ENCODE assay signal across 15 cellular contexts in the genomic region with DNA sequence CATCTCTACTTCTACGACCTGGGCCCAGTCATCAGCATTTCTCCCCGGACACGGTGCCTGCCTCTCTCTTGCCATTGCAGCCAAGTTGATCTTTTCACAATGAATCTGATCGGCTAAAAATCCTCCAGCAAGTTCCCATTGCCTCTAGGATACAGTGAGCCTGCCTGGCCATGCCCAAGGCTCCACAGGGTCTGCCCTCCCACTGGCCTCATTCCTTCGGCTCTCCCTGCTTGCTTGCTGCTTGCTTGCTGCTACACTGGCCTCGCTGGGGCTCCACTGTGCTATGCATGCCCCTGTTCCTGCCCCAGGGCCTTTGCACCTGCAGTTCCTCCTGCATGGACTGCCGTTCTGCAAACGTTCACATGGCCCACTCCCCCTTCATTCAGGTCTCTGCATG. TPM values are rescaled to one million over a fixed set of nuclear protein-coding genes. Genes with fewer than 3 reads are reported as not detected.
A peak's percentile ranks its signal among the peaks of the same experiment; 100 is the strongest.
DNase-seq lines count a peak whose midpoint lies in the region; ATAC-seq and TF ChIP-seq lines count a peak whose summit lies in the region.
"Had no signal": no experiment of that assay in that cellular context is flagged by ENCODE, and none has a peak within 500 bp of the region (broad histone marks: within the 10 kb centered on the region; RNA-seq: fewer than 3 reads in every experiment).

No MANE protein-coding gene starts in this region.

- peak; percentile 28 for DNase-seq in Right ventricle myocardium superior
- no peak for DNase-seq in Right ventricle myocardium inferior (ENCODE audit: missing footprints)
- DNase-seq in activated naive CD8-positive, alpha-beta T cell treated with anti-CD3 and anti-CD28 coated beads for 36 hours = no peak
- no peak for DNase-seq in naive B cell
- peak; percentile 34 for DNase-seq in upper lobe of right lung
- DNase-seq in NK-92 (lab: John Stamatoyannopoulos, UW; ENCODE audit: unreplicated experiment) = no peak
- DNase-seq: amniotic stem cell; foreskin melanocyte; NCI-H1417 treated with DMSO at 0.1 percent for 48 hours; NCI-H748 treated with DMSO at 0.1 percent for 48 hours; stimulated activated naive B cell treated with anti-CD40 and anti-IgM and Interleukin-4, amounts not matched to agents 10 μg/mL and 1 μg/mL and 100 μg/mL, for 72 hours had no signal

- H3K36me3 Mint-ChIP-seq in activated naive CD8-positive, alpha-beta T cell treated with anti-CD3 and anti-CD28 coated beads for 36 hours = no peaks in the 10 kb centered on the region
- peaks cover 0 to 15% of the 10 kb centered on the region in 2 donors for H3K36me3 Mint-ChIP-seq in naive B cell

- no peak overlapping the region for H3K4me3 ChIP-seq in upper lobe of right lung
- H3K4me3 ChIP-seq: BLaER1 treated with 17β-estradiol and CSF1 and Interleukin-3, amounts not matched to agents 10 nM and 100 nM; pancreas had no signal

- H3K4me3 Mint-ChIP-seq in activated naive CD8-positive, alpha-beta T cell treated with anti-CD3 and anti-CD28 coated beads for 36 hours = peak overlapping the region; percentile 15
- H3K4me3 Mint-ChIP-seq in naive B cell = peak overlapping the region; percentile 10 to 93 (median 69)

- H3K27ac Mint-ChIP-seq in activated naive CD8-positive, alpha-beta T cell treated with anti-CD3 and anti-CD28 coated beads for 36 hours = peak overlapping the region; percentile 64
- peak overlapping the region in 3 of 6 donors; percentile 85 to 96 (median 88) for H3K27ac Mint-ChIP-seq in naive B cell
- H3K27ac Mint-ChIP-seq: stimulated activated naive B cell treated with anti-CD40 and anti-IgM and Interleukin-4, amounts not matched to agents 10 μg/mL and 1 μg/mL and 100 μg/mL, for 72 hours had no signal

- no peaks in the 10 kb centered on the region for H3K27me3 Mint-ChIP-seq in activated naive CD8-positive, alpha-beta T cell treated with anti-CD3 and anti-CD28 coated beads for 36 hours
- no peaks in the 10 kb centered on the region for H3K27me3 Mint-ChIP-seq in naive B cell
- H3K27me3 Mint-ChIP-seq: stimulated activated naive B cell treated with anti-CD40 and anti-IgM and Interleukin-4, amounts not matched to agents 10 μg/mL and 1 μg/mL and 100 μg/mL, for 72 hours had no signal

- H3K27ac ChIP-seq in upper lobe of right lung = no peak overlapping the region
- H3K27ac ChIP-seq: BLaER1 treated with 17β-estradiol and CSF1 and Interleukin-3, amounts not matched to agents 10 nM and 100 nM; pancreas had no signal

- H3K36me3 ChIP-seq in upper lobe of right lung = peaks cover 21% of the 10 kb centered on the region
- H3K36me3 ChIP-seq: pancreas had no signal

- TF ChIP-seq CTCF in upper lobe of right lung (IDR thresholded peaks at IDR 0.05) = no peak

- ATAC-seq in Right ventricle myocardium superior (ENCODE audit: poor library complexity) = no peak
- ATAC-seq in Right ventricle myocardium inferior = no peak
- ATAC-seq in naive B cell (ENCODE audit: low read depth in 2 of 2) = no peak
- no peak for ATAC-seq in upper lobe of right lung
- no peak for ATAC-seq in GM18498 (IDR thresholded peaks at IDR 0.05; ENCODE audit: unreplicated experiment)
- ATAC-seq in GM21528 (IDR thresholded peaks at IDR 0.05; ENCODE audit: low FRiP score, unreplicated experiment) = no peak
- ATAC-seq: pancreas; stimulated activated naive B cell treated with anti-CD40 and anti-IgM and Interleukin-4, amounts not matched to agents 10 μg/mL and 1 μg/mL and 100 μg/mL, for 72 hours had no signal

- H3K9me3 Mint-ChIP-seq in activated naive CD8-positive, alpha-beta T cell treated with anti-CD3 and anti-CD28 coated beads for 36 hours = no peaks in the 10 kb centered on the region
- H3K9me3 Mint-ChIP-seq in naive B cell = no peaks in the 10 kb centered on the region
- H3K9me3 Mint-ChIP-seq: stimulated activated naive B cell treated with anti-CD40 and anti-IgM and Interleukin-4, amounts not matched to agents 10 μg/mL and 1 μg/mL and 100 μg/mL, for 72 hours had no signal

- no peaks in the 10 kb centered on the region for H3K9me3 ChIP-seq in upper lobe of right lung
- H3K9me3 ChIP-seq: BLaER1 treated with 17β-estradiol and CSF1 and Interleukin-3, amounts not matched to agents 10 nM and 100 nM; pancreas had no signal

- intact Hi-C loops in Right ventricle myocardium superior (cut with DNase I) (loop anchor here (5.0 kb wide), 1 partner anchor 148 kb away; a partner anchor contains a TSS), Right ventricle myocardium inferior (cut with DNase I) (loop anchor here (5.0 kb wide), 2 partner anchors 82 to 148 kb away; a partner anchor contains a TSS), upper lobe of right lung (cut with DNase I) (no loop called here)

- H3K27me3 ChIP-seq in upper lobe of right lung = no peaks in the 10 kb centered on the region
- H3K27me3 ChIP-seq: BLaER1 treated with 17β-estradiol and CSF1 and Interleukin-3, amounts not matched to agents 10 nM and 100 nM; pancreas had no signal

- peaks cover 13% of the 10 kb centered on the region for H3K4me1 ChIP-seq in upper lobe of right lung

- H3K4me1 Mint-ChIP-seq in activated naive CD8-positive, alpha-beta T cell treated with anti-CD3 and anti-CD28 coated beads for 36 hours = peaks cover 19% of the 10 kb centered on the region
- H3K4me1 Mint-ChIP-seq in naive B cell = peaks cover 15 to 46% (median 39%) of the 10 kb centered on the region in 3 donors

RNA-seq across cellular contexts. Expression of a gene that starts 2.0 kb away (rescaled TPM):
- 33.0 TPM for total RNA-seq in Right ventricle myocardium superior
- total RNA-seq in Right ventricle myocardium inferior = 31.7 TPM
- total RNA-seq in activated naive CD8-positive, alpha-beta T cell treated with anti-CD3 and anti-CD28 coated beads for 36 hours = 1 to 10 TPM; 6.8 to 8.0 TPM
- 10 to 100 TPM; 57.4 to 88.4 (median 79.4) TPM for polyA plus RNA-seq in naive B cell (ENCODE audit: low read depth in 6 of 6)
- total RNA-seq in upper lobe of right lung = 47.5 TPM

RNA-seq across cellular contexts. Expression of a gene that starts 45.8 kb away (rescaled TPM):
- total RNA-seq in Right ventricle myocardium superior = 0.94 TPM
- total RNA-seq in Right ventricle myocardium inferior = 1.4 TPM
- total RNA-seq in activated naive CD8-positive, alpha-beta T cell treated with anti-CD3 and anti-CD28 coated beads for 36 hours = 1 to 10 TPM; 1.3 to 1.7 TPM
- polyA plus RNA-seq in naive B cell (ENCODE audit: low read depth in 6 of 6) = 1 to 10 TPM; 1.8 to 5.8 (median 2.8) TPM
- 3.7 TPM for total RNA-seq in upper lobe of right lung

Comparison
In these comparisons a context has a peak if more than half of its experiments do, and no peak if none do; other contexts are left out.
1. DNase-seq: peak in Right ventricle myocardium superior (single experiment) and upper lobe of right lung (single experiment); none in Right ventricle myocardium inferior (single experiment), activated naive CD8-positive, alpha-beta T cell treated with anti-CD3 and anti-CD28 coated beads for 36 hours (single experiment), naive B cell (single experiment) and NK-92 (single experiment).